In the genomic region with DNA sequence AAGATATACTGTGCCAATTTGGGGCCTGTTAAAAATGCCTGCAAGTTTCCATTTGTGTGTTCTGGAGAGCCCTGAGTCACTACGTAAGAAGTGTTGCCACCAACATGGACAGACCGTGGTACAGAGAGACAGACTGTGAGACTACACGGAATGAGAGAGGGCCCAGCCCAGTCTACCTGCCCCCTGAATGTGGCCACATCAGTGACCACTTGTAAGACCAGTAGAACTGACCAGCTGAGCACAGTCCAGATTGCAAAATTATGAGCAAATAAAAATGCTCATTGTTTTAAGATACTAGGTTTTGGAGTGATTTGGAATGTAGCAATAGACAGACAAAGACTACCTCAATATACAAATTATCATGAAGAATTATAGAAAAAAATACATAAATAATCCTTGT, we compare ENCODE assay signal across 22 cellular contexts. TPM values are rescaled to one million over a fixed set of nuclear protein-coding genes. Genes with fewer than 3 reads are reported as not detected.
A peak's percentile ranks its signal among the peaks of the same experiment; 100 is the strongest.
DNase-seq lines count a peak whose midpoint lies in the region; ATAC-seq, FAIRE-seq and TF ChIP-seq lines count a peak whose summit lies in the region.
"Had no signal": no experiment of that assay in that cellular context is flagged by ENCODE, and none has a peak within 500 bp of the region (broad histone marks: within the 10 kb centered on the region; RNA-seq: fewer than 3 reads in every experiment).

No MANE protein-coding gene starts in this region.

- WGBS in HepG2 (ENCODE audit: low lambda C conversion rate): 77% methylated on average over 3 of the region's 3 CpGs
- 81% methylated on average over 3 of the region's 3 CpGs for WGBS in right lobe of liver (ENCODE audit: insufficient coverage, low coverage, low lambda C conversion rate, missing lambda C conversion rate)
- no CpG with 5 or more reads among the region's 3 CpGs for WGBS in mesendoderm (ENCODE audit: extremely low coverage, insufficient coverage, low lambda C conversion rate)

- ATAC-seq in GM23338 (no peak), HepG2 (peak; percentile 74), right lobe of liver (peak in 3 of 4 donors; percentile 57 to 72 (median 69))
- ATAC-seq: A549; CD8-positive, alpha-beta T cell had no signal

- peaks cover 14% of the 10 kb centered on the region; the same call in 1 of the 2 replicates for H3K36me3 ChIP-seq in GM23338 (ENCODE audit: insufficient read depth)
- H3K36me3 ChIP-seq in HepG2 (replicated peaks in 1 of 2; ENCODE audit: control insufficient read depth in 1 of 2, insufficient read depth in 2 of 2, low read length in 2 of 2): peaks cover 4 to 12% of the 10 kb centered on the region in 2 experiments; a peak in 3 of 5 replicates
- peaks cover 2 to 21% (median 8%) of the 10 kb centered on the region in 4 donors for H3K36me3 ChIP-seq in right lobe of liver
- no peaks in the 10 kb centered on the region for H3K36me3 ChIP-seq in mesendoderm (ENCODE audit: control insufficient read depth, insufficient read depth, low read length)

- H3K79me2 ChIP-seq in GM23338 (replicated peaks; ENCODE audit: insufficient read depth) (no peaks in the 10 kb centered on the region), HepG2 (ENCODE audit: insufficient read depth, low read length) (no peaks in the 10 kb centered on the region), mesendoderm (ENCODE audit: control insufficient read depth, insufficient read depth, low read length) (no peaks in the 10 kb centered on the region)

- no peaks in the 10 kb centered on the region for H3K27me3 Mint-ChIP-seq in GM23338 (ENCODE audit: insufficient read depth, low read depth, poor library complexity)
- H3K27me3 Mint-ChIP-seq in activated T-helper 1 cell treated with anti-CD3 and anti-CD28 coated beads, Interleukin-12 subunit alpha, Interleukin-12 subunit beta, Interleukin-2, Interleukin-4 antibody, amounts not matched to agents 30 ng/mL and 10 ng/mL and 1 ng/mL, durations not matched to agents 14 hours and 24 hours and 36 hours (ENCODE audit: insufficient read depth): no peaks in the 10 kb centered on the region
- H3K27me3 Mint-ChIP-seq: B cell; CD4-positive, alpha-beta T cell had no signal

- peaks cover 3% of the 10 kb centered on the region; the same call in 1 of the 3 replicates for H3K9me3 Mint-ChIP-seq in GM23338
- peaks cover 5% of the 10 kb centered on the region for H3K9me3 Mint-ChIP-seq in activated T-helper 1 cell treated with anti-CD3 and anti-CD28 coated beads, Interleukin-12 subunit alpha, Interleukin-12 subunit beta, Interleukin-2, Interleukin-4 antibody, amounts not matched to agents 30 ng/mL and 10 ng/mL and 1 ng/mL, durations not matched to agents 14 hours and 24 hours and 36 hours

- H3K9me2 ChIP-seq in GM23338 (ENCODE audit: insufficient read depth): no peaks in the 10 kb centered on the region

- no peak for TF ChIP-seq RAD21 in HepG2 (CRISPR knock-in tag; IDR thresholded peaks at IDR 0.05)

- H3K27ac ChIP-seq in GM23338 (ENCODE audit: low read depth) (no peak overlapping the region), HepG2 (ENCODE audit: extremely low read length, insufficient read depth, low read length) (no peak overlapping the region), right lobe of liver (no peak overlapping the region), mesendoderm (ENCODE audit: low read depth, low read length) (no peak overlapping the region)
- H3K27ac ChIP-seq: 22Rv1; A549; BLaER1 treated with 17β-estradiol and CSF1 and Interleukin-3, amounts not matched to agents 10 nM and 100 nM; C4-2B had no signal

- no peak overlapping the region for H3K4me2 ChIP-seq in GM23338
- no peak overlapping the region for H3K4me2 ChIP-seq in HepG2 (ENCODE audit: low read depth, low read length)
- no peak overlapping the region for H3K4me2 ChIP-seq in mesendoderm (ENCODE audit: low read length)
- H3K4me2 ChIP-seq: A549; BLaER1 treated with 17β-estradiol and CSF1 and Interleukin-3, amounts not matched to agents 10 nM and 100 nM had no signal

- no peak overlapping the region for H2BK15ac ChIP-seq in mesendoderm (replicated peaks; ENCODE audit: low read depth)

- H2AK5ac ChIP-seq in mesendoderm (ENCODE audit: low read length): no peak overlapping the region

- no peak overlapping the region for H3K23ac ChIP-seq in mesendoderm (ENCODE audit: low read length)

- POLR2A ChIA-PET in HepG2 (lab: Yijun Ruan, JAX): no interaction called here

- TF ChIP-seq CTCF in GM23338 (conservative IDR thresholded peaks at IDR 0.05; ENCODE audit: low read depth in 2 of 2): no peak
- no peak for TF ChIP-seq CTCF in HepG2 (CRISPR knock-in tag; IDR thresholded peaks at IDR 0.05)
- TF ChIP-seq CTCF in right lobe of liver (IDR thresholded peaks at IDR 0.05): no peak

- no peaks in the 10 kb centered on the region for H3K4me1 Mint-ChIP-seq in GM23338
- no peaks in the 10 kb centered on the region for H3K4me1 Mint-ChIP-seq in activated T-helper 1 cell treated with anti-CD3 and anti-CD28 coated beads, Interleukin-12 subunit alpha, Interleukin-12 subunit beta, Interleukin-2, Interleukin-4 antibody, amounts not matched to agents 30 ng/mL and 10 ng/mL and 1 ng/mL, durations not matched to agents 14 hours and 24 hours and 36 hours (ENCODE audit: low read depth)
- H3K4me1 Mint-ChIP-seq: B cell had no signal

- peak overlapping the region; percentile 32; the same call in 1 of the 2 replicates for H3K27ac Mint-ChIP-seq in GM23338
- H3K27ac Mint-ChIP-seq in activated T-helper 1 cell treated with anti-CD3 and anti-CD28 coated beads, Interleukin-12 subunit alpha, Interleukin-12 subunit beta, Interleukin-2, Interleukin-4 antibody, amounts not matched to agents 30 ng/mL and 10 ng/mL and 1 ng/mL, durations not matched to agents 14 hours and 24 hours and 36 hours: no peak overlapping the region
- H3K27ac Mint-ChIP-seq: B cell; CD4-positive, alpha-beta T cell; CD8-positive, alpha-beta T cell had no signal

- H4K5ac ChIP-seq in mesendoderm (ENCODE audit: low read length): no peak overlapping the region

- intact Hi-C loops in HepG2 (cut with micrococcal nuclease; ENCODE audit: unreplicated experiment) (no loop called here), right lobe of liver (cut with DNase I) (no loop called here)
- intact Hi-C loops in activated T-helper 1 cell treated with anti-CD3 and anti-CD28 coated beads, Interleukin-12 subunit alpha, Interleukin-12 subunit beta, Interleukin-2, Interleukin-4 antibody, amounts not matched to agents 30 ng/mL and 10 ng/mL and 1 ng/mL, durations not matched to agents 14 hours and 24 hours and 36 hours (cut with micrococcal nuclease): no loop called here

- H3K79me1 ChIP-seq in mesendoderm (ENCODE audit: low read length): no peaks in the 10 kb centered on the region

- CTCF ChIA-PET in HepG2 (lab: Yijun Ruan, JAX; ENCODE audit: low intra/inter-chr PET ratio, low total read pairs): no interaction called here

- BruUV-seq in HepG2 (replicated peaks; lab: Mats Ljungman, UMichigan): no TSS peak

- TF ChIP-seq POLR2A in HepG2 (IDR thresholded peaks at IDR 0.05; ENCODE audit: insufficient read depth in 1 of 2, low read depth in 2 of 2, low read length in 2 of 2) (no peak), right lobe of liver (IDR thresholded peaks at IDR 0.05) (no peak)

- no peak overlapping the region for H2AFZ ChIP-seq in GM23338
- H2AFZ ChIP-seq in HepG2 (ENCODE audit: low read length): no peak overlapping the region

- TF ChIP-seq EP300 in HepG2 (IDR thresholded peaks at IDR 0.05; ENCODE audit: low read depth in 2 of 2, low read length in 2 of 2) (no peak), HepG2 (CRISPR knock-in tag; IDR thresholded peaks at IDR 0.05; ENCODE audit: borderline replicate concordance) (no peak)

- H3K4me3 ChIP-seq in GM23338: no peak overlapping the region
- H3K4me3 ChIP-seq in HepG2 (replicated peaks in 1 of 3; ENCODE audit: insufficient read depth in 1 of 3, low read depth in 2 of 3, low read length in 3 of 3): no peak overlapping the region
- H3K4me3 ChIP-seq in right lobe of liver: no peak overlapping the region
- H3K4me3 ChIP-seq in mesendoderm (ENCODE audit: low read length): no peak overlapping the region
- H3K4me3 ChIP-seq: A549; BLaER1 treated with 17β-estradiol and CSF1 and Interleukin-3, amounts not matched to agents 10 nM and 100 nM had no signal

- no peak for DNase-seq in GM23338 (ENCODE audit: low spot score)
- DNase-seq in HepG2 (ENCODE audit: low spot score): peak; percentile 24
- DNase-seq in right lobe of liver: no peak
- no peak for DNase-seq in mesendoderm
- no peak for DNase-seq in activated T-helper 1 cell treated with anti-CD3 and anti-CD28 coated beads, Interleukin-12 subunit alpha, Interleukin-12 subunit beta, Interleukin-2, Interleukin-4 antibody, amounts not matched to agents 30 ng/mL and 10 ng/mL and 1 ng/mL, durations not matched to agents 14 hours and 24 hours and 36 hours (ENCODE audit: low spot score)
- DNase-seq in NCI-H146 (lab: John Stamatoyannopoulos, UW): no peak
- DNase-seq: AML-193; Caco-2; Calu3; CD4-positive, alpha-beta T cell; CD8-positive, alpha-beta T cell; DMS79 treated with DMSO at 0.1 percent for 48 hours; GF-D8 had no signal

- H4K20me1 ChIP-seq in GM23338 (replicated peaks; ENCODE audit: insufficient read depth): no peaks in the 10 kb centered on the region
- no peaks in the 10 kb centered on the region for H4K20me1 ChIP-seq in HepG2 (ENCODE audit: insufficient read depth, low read length)
- H4K20me1 ChIP-seq: BLaER1 treated with 17β-estradiol and CSF1 and Interleukin-3, amounts not matched to agents 10 nM and 100 nM had no signal

- no peak overlapping the region for H2BK120ac ChIP-seq in mesendoderm (ENCODE audit: low read depth, low read length)

- no peak overlapping the region for H4K8ac ChIP-seq in mesendoderm (ENCODE audit: low read depth, low read length)

- no peaks in the 10 kb centered on the region for H3F3A ChIP-seq in GM23338 (replicated peaks; ENCODE audit: low read depth)

- no peak overlapping the region for H3K4ac ChIP-seq in mesendoderm (ENCODE audit: low read depth, low read length)

- no peak overlapping the region for H3K56ac ChIP-seq in mesendoderm (ENCODE audit: low read length)

- H3K18ac ChIP-seq in mesendoderm (ENCODE audit: low read length): no peak overlapping the region

- H3K9me3 ChIP-seq in HepG2 (ENCODE audit: low read length): no peaks in the 10 kb centered on the region
- no peaks in the 10 kb centered on the region for H3K9me3 ChIP-seq in right lobe of liver
- H3K9me3 ChIP-seq: A549, Caco-2 had no signal

- peaks cover 30% of the 10 kb centered on the region for H3K36me3 Mint-ChIP-seq in GM23338 (ENCODE audit: low read depth)
- H3K36me3 Mint-ChIP-seq in activated T-helper 1 cell treated with anti-CD3 and anti-CD28 coated beads, Interleukin-12 subunit alpha, Interleukin-12 subunit beta, Interleukin-2, Interleukin-4 antibody, amounts not matched to agents 30 ng/mL and 10 ng/mL and 1 ng/mL, durations not matched to agents 14 hours and 24 hours and 36 hours (ENCODE audit: low read depth): peaks cover 36% of the 10 kb centered on the region

- H3K27me3 ChIP-seq in GM23338 (ENCODE audit: insufficient read depth) (no peaks in the 10 kb centered on the region), HepG2 (ENCODE audit: control insufficient read depth in 1 of 2, insufficient read depth in 2 of 2, low read length in 2 of 2) (no peaks in the 10 kb centered on the region), right lobe of liver (no peaks in the 10 kb centered on the region), mesendoderm (ENCODE audit: insufficient read depth, low read length, poor library complexity) (no peaks in the 10 kb centered on the region)
- H3K27me3 ChIP-seq: BLaER1 treated with 17β-estradiol and CSF1 and Interleukin-3, amounts not matched to agents 10 nM and 100 nM had no signal

- no peak for FAIRE-seq in HepG2 (lab: Jason Lieb, UNC)
- FAIRE-seq: A549, D721Med, G401.6, GM12891, GM19239 had no signal

- H2BK5ac ChIP-seq in mesendoderm (ENCODE audit: low read length): no peak overlapping the region

- H3K4me3 Mint-ChIP-seq in GM23338: no peak overlapping the region
- H3K4me3 Mint-ChIP-seq in activated T-helper 1 cell treated with anti-CD3 and anti-CD28 coated beads, Interleukin-12 subunit alpha, Interleukin-12 subunit beta, Interleukin-2, Interleukin-4 antibody, amounts not matched to agents 30 ng/mL and 10 ng/mL and 1 ng/mL, durations not matched to agents 14 hours and 24 hours and 36 hours: no peak overlapping the region
- H3K4me3 Mint-ChIP-seq: B cell; CD4-positive, alpha-beta T cell; CD8-positive, alpha-beta T cell had no signal

- H3K9ac ChIP-seq in HepG2 (ENCODE audit: insufficient read depth, low read depth, low read length) (no peak overlapping the region), mesendoderm (ENCODE audit: low read length) (no peak overlapping the region)
- H3K9ac ChIP-seq: BLaER1 treated with 17β-estradiol and CSF1 and Interleukin-3, amounts not matched to agents 10 nM and 100 nM had no signal

- in situ Hi-C loops in HepG2 (cut with HindIII; ENCODE audit: extremely low pct_ligation_motif_present, low pct_unique_long_range_greater_than_20kb): no loop called here

- H3K4me1 ChIP-seq in GM23338 (ENCODE audit: insufficient read depth) (no peaks in the 10 kb centered on the region), HepG2 (ENCODE audit: insufficient read depth, low read length) (no peaks in the 10 kb centered on the region; the same call in 1 of the 2 replicates), right lobe of liver (no peaks in the 10 kb centered on the region), mesendoderm (ENCODE audit: control insufficient read depth, low read depth, low read length) (no peaks in the 10 kb centered on the region)
- H3K4me1 ChIP-seq: A549; BLaER1 treated with 17β-estradiol and CSF1 and Interleukin-3, amounts not matched to agents 10 nM and 100 nM; Caco-2 had no signal

RNA-seq across cellular contexts. Expression of gene ATR, which starts 42.0 kb away (rescaled TPM):
- total RNA-seq in GM23338 (2014; rRNA removed; shearing (Covaris generic)): 32.4 and 39.1 TPM in 2 replicates
- polyA plus RNA-seq in GM23338 (2016; fragmentation: Nextera tagmentation; extraction: Ambion mirVana) (28.4 and 29.7 TPM in 2 replicates), HepG2 (2011; rRNA removed) (5.4 and 6.6 TPM in 2 replicates)
- total RNA-seq in HepG2 (2016; rRNA removed; fragmentation: Illumina TruSeq; extraction: Trizol) (17.0 and 21.7 TPM in 2 replicates), right lobe of liver (10 to 100 TPM in 5 of 6 experiments, 1 to 10 TPM in 1; 8.0 to 26.9 (median 15.7) TPM)
- 3.3 and 4.6 TPM in 2 replicates for total RNA-seq in HepG2 (2016; cell fraction: cytosol; rRNA removed; fragmentation: Illumina TruSeq; extraction: Trizol; ENCODE audit: low read depth)
- total RNA-seq in HepG2 (2016; cell fraction: insoluble cytoplasmic fraction; rRNA removed; fragmentation: Illumina TruSeq; extraction: Trizol): 16.0 and 21.3 TPM in 2 replicates
- total RNA-seq in HepG2 (2016; cell fraction: membrane; rRNA removed; fragmentation: Illumina TruSeq; extraction: Trizol): 5.3 and 6.0 TPM in 2 replicates
- total RNA-seq in HepG2 (2016; cell fraction: nucleus; rRNA removed; fragmentation: Illumina TruSeq; extraction: Trizol): 32.5 and 33.4 TPM in 2 replicates
- 1.7 and 3.5 TPM in 2 replicates for polyA plus RNA-seq in HepG2 (2011; cell fraction: cytosol; rRNA removed)
- 7.2 and 8.3 TPM in 2 replicates for polyA plus RNA-seq in HepG2 (2011; cell fraction: nucleus; rRNA removed)
- 6.6 and 8.4 TPM in 2 replicates for polyA plus RNA-seq in HepG2 (2012)
- 1.3 TPM in 2 replicates for polyA plus RNA-seq in HepG2 (2016; cell fraction: cytosol; fragmentation: Illumina TruSeq; extraction: Trizol; ENCODE audit: low read depth)
- polyA plus RNA-seq in HepG2 (2016; cell fraction: insoluble cytoplasmic fraction; fragmentation: Illumina TruSeq; extraction: Trizol; ENCODE audit: low read depth): 12.9 and 13.9 TPM in 2 replicates
- polyA plus RNA-seq in HepG2 (2016; cell fraction: membrane; fragmentation: Illumina TruSeq; extraction: Trizol; ENCODE audit: low read depth): 1.6 and 1.9 TPM in 2 replicates
- polyA plus RNA-seq in HepG2 (2016; cell fraction: nucleus; fragmentation: Illumina TruSeq; extraction: Trizol; ENCODE audit: insufficient read depth, low read depth): 24.5 and 26.4 TPM in 2 replicates
- polyA minus RNA-seq in HepG2 (2011; rRNA and poly(A)+ RNA removed; ENCODE audit: low replicate concordance): 6.9 and 27.7 TPM in 2 replicates
- polyA minus RNA-seq in HepG2 (2011; cell fraction: cytosol; rRNA and poly(A)+ RNA removed): 6.3 and 7.6 TPM in 2 replicates
- 32.3 and 42.5 TPM in 2 replicates for polyA minus RNA-seq in HepG2 (2011; cell fraction: nucleus; rRNA and poly(A)+ RNA removed)
- 9.2 TPM for polyA plus RNA-seq in mesendoderm (2013, experiment 1 of 2)
- 10.8 TPM for polyA plus RNA-seq in mesendoderm (2013, experiment 2 of 2)
- 27.0 and 35.5 TPM in 2 replicates for total RNA-seq in activated T-helper 1 cell treated with anti-CD3 and anti-CD28 coated beads, Interleukin-12 subunit alpha, Interleukin-12 subunit beta, Interleukin-2, Interleukin-4 antibody, amounts not matched to agents 30 ng/mL and 10 ng/mL and 1 ng/mL, durations not matched to agents 14 hours and 24 hours and 36 hours

RNA-seq across cellular contexts. Expression of gene PLS1, which starts 59.7 kb away (rescaled TPM):
- 39.0 and 42.2 TPM in 2 replicates for total RNA-seq in GM23338 (2014; rRNA removed; shearing (Covaris generic))
- polyA plus RNA-seq in GM23338 (2016; fragmentation: Nextera tagmentation; extraction: Ambion mirVana) (18.0 and 18.4 TPM in 2 replicates), HepG2 (2011; rRNA removed) (8.3 and 11.2 TPM in 2 replicates)
- total RNA-seq in HepG2 (2016; rRNA removed; fragmentation: Illumina TruSeq; extraction: Trizol) (21.1 and 34.1 TPM in 2 replicates), right lobe of liver (10 to 100 TPM; 13.0 to 30.5 (median 18.2) TPM)
- 4.4 and 7.7 TPM in 2 replicates for total RNA-seq in HepG2 (2016; cell fraction: cytosol; rRNA removed; fragmentation: Illumina TruSeq; extraction: Trizol; ENCODE audit: low read depth)
- 19.5 and 33.3 TPM in 2 replicates for total RNA-seq in HepG2 (2016; cell fraction: insoluble cytoplasmic fraction; rRNA removed; fragmentation: Illumina TruSeq; extraction: Trizol)
- total RNA-seq in HepG2 (2016; cell fraction: membrane; rRNA removed; fragmentation: Illumina TruSeq; extraction: Trizol): 5.7 and 6.6 TPM in 2 replicates
- 13.8 and 14.5 TPM in 2 replicates for total RNA-seq in HepG2 (2016; cell fraction: nucleus; rRNA removed; fragmentation: Illumina TruSeq; extraction: Trizol)
- polyA plus RNA-seq in HepG2 (2011; cell fraction: cytosol; rRNA removed): 5.3 and 9.1 TPM in 2 replicates
- polyA plus RNA-seq in HepG2 (2011; cell fraction: nucleus; rRNA removed): 2.6 and 3.8 TPM in 2 replicates
- 8.5 and 14.1 TPM in 2 replicates for polyA plus RNA-seq in HepG2 (2012)
- polyA plus RNA-seq in HepG2 (2016; cell fraction: cytosol; fragmentation: Illumina TruSeq; extraction: Trizol; ENCODE audit: low read depth): 0.65 and 0.89 TPM in 2 replicates
- polyA plus RNA-seq in HepG2 (2016; cell fraction: insoluble cytoplasmic fraction; fragmentation: Illumina TruSeq; extraction: Trizol; ENCODE audit: low read depth): 18.7 and 20.7 TPM in 2 replicates
- 1.8 TPM in 2 replicates for polyA plus RNA-seq in HepG2 (2016; cell fraction: membrane; fragmentation: Illumina TruSeq; extraction: Trizol; ENCODE audit: low read depth)
- 7.7 and 8.5 TPM in 2 replicates for polyA plus RNA-seq in HepG2 (2016; cell fraction: nucleus; fragmentation: Illumina TruSeq; extraction: Trizol; ENCODE audit: insufficient read depth, low read depth)
- 4.7 and 8.0 TPM in 2 replicates for polyA minus RNA-seq in HepG2 (2011; rRNA and poly(A)+ RNA removed; ENCODE audit: low replicate concordance)
- 10.1 and 13.0 TPM in 2 replicates for polyA minus RNA-seq in HepG2 (2011; cell fraction: cytosol; rRNA and poly(A)+ RNA removed)
- 13.4 and 18.6 TPM in 2 replicates for polyA minus RNA-seq in HepG2 (2011; cell fraction: nucleus; rRNA and poly(A)+ RNA removed)
- 11.8 TPM for polyA plus RNA-seq in mesendoderm (2013, experiment 1 of 2)
- 13.1 TPM for polyA plus RNA-seq in mesendoderm (2013, experiment 2 of 2)
- 4.4 and 4.8 TPM in 2 replicates for total RNA-seq in activated T-helper 1 cell treated with anti-CD3 and anti-CD28 coated beads, Interleukin-12 subunit alpha, Interleukin-12 subunit beta, Interleukin-2, Interleukin-4 antibody, amounts not matched to agents 30 ng/mL and 10 ng/mL and 1 ng/mL, durations not matched to agents 14 hours and 24 hours and 36 hours
